In the genomic region with DNA sequence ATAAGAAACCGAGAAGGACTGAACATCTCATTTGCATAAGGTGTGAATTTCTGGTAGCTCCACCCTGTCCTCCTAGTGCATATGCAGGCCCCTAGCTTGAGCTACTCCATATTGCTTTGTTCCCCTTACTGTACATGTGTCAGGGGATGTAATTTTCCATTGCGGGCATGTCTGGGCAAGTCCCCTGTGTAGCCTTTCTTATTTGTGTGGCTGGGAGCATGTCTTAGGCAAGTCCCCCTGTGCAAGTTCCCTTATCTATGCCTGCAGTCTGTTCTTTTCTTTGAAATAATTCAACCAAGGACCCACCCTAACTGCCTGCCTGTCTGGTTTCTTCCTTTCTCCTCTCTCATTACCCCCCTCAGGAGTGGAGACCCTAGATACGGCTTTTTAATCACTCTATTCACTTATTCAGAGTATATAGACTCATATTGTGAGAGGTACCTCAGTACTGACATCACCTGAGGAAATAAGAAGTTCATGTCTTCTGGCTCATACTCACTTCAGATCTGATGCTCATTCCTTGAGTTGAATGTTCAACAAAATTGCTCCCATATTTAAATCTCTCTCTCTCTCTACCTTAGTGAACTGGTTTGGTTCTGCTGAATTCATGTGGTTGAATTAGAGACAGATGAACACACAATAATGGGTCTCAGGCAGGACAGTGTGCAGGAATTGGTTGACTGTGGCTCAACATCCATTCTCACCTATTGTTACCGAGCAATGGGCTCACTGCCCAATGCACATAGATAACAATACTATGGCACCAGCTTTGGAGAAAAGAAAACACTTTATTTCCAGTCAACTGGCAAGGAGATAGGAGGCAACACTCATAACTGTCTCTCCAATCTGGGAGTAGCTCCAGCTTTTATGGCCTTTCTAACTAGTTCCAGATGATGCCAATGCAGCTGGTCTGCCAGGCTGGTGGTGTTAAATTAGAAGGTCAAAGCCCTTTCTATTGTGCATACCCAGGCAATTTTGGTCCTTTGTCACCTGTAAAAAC, we compare ENCODE assay signal across 12 cellular contexts. TPM values are rescaled to one million over a fixed set of nuclear protein-coding genes. Genes with fewer than 3 reads are reported as not detected.
A peak's percentile ranks its signal among the peaks of the same experiment; 100 is the strongest.
DNase-seq lines count a peak whose midpoint lies in the region; ATAC-seq, FAIRE-seq and TF ChIP-seq lines count a peak whose summit lies in the region.
"Had no signal": no experiment of that assay in that cellular context is flagged by ENCODE, and none has a peak within 500 bp of the region (broad histone marks: within the 10 kb centered on the region; RNA-seq: fewer than 3 reads in every experiment).

No MANE protein-coding gene starts in this region.

- no peak overlapping the region for H2AFZ ChIP-seq in PC-3 (ENCODE audit: low read length)

- no peaks in the 10 kb centered on the region for H3K27me3 ChIP-seq in body of pancreas
- H3K27me3 ChIP-seq in PC-3 (ENCODE audit: low read length): peaks cover 4% of the 10 kb centered on the region; the same call in 1 of the 2 replicates
- H3K27me3 ChIP-seq: uterus had no signal

- no peaks in the 10 kb centered on the region for H3K4me1 ChIP-seq in body of pancreas
- no peaks in the 10 kb centered on the region for H3K4me1 ChIP-seq in PC-3 (ENCODE audit: insufficient read depth, low read length)
- H3K4me1 ChIP-seq: uterus had no signal

- H3K9ac ChIP-seq in PC-3 (ENCODE audit: low read length): no peak overlapping the region

- no peak for ATAC-seq in body of pancreas
- no peak for ATAC-seq in HG02759 (IDR thresholded peaks at IDR 0.05; ENCODE audit: unreplicated experiment)
- no peak for ATAC-seq in PC-3

- H3K9me2 ChIP-seq in PC-3 (replicated peaks; ENCODE audit: low read length): no peaks in the 10 kb centered on the region

- H3K4me3 ChIP-seq in GM12865 (ENCODE audit: low read depth, low read length) (no peak overlapping the region), foreskin fibroblast (ENCODE audit: low read depth in 1 of 2, low read length in 2 of 2) (no peak overlapping the region), body of pancreas (no peak overlapping the region), PC-3 (ENCODE audit: low read length) (no peak overlapping the region)
- H3K4me3 ChIP-seq: uterus had no signal

- CTCF ChIA-PET in PC-3 (lab: Charles Lee): no interaction called here

- peak; percentile 84 for FAIRE-seq in D721Med (lab: Jason Lieb, UNC)

- DNase-seq in D721Med (ENCODE audit: insufficient read length, low spot score) (no peak), GM12865 (ENCODE audit: low read depth) (peak; percentile 35), RPMI7951 (ENCODE audit: low read depth) (peak; percentile 48), foreskin fibroblast (peak; percentile 12 to 57), body of pancreas (no peak), PC-3 (no peak)
- DNase-seq: aorta, DMS53, NCI-H774, nephron progenitor cell, uterus had no signal

- no peak for TF ChIP-seq POLR2A in body of pancreas (IDR thresholded peaks at IDR 0.05)

- no peaks in the 10 kb centered on the region for H3K36me3 ChIP-seq in body of pancreas (replicated peaks in 1 of 2; ENCODE audit: insufficient read depth in 1 of 2, low read depth in 2 of 2)
- H3K36me3 ChIP-seq in PC-3 (ENCODE audit: low read depth, low read length): no peaks in the 10 kb centered on the region
- H3K36me3 ChIP-seq: uterus had no signal

- H4K20me1 ChIP-seq in PC-3 (ENCODE audit: low read length): no peaks in the 10 kb centered on the region

- H3K79me2 ChIP-seq in PC-3 (ENCODE audit: low read length): no peaks in the 10 kb centered on the region

- intact Hi-C loops in body of pancreas (cut with DNase I): no loop called here
- intact Hi-C loops in PC-3 (cut with micrococcal nuclease): no loop called here

- H3K9me3 ChIP-seq in body of pancreas: no peaks in the 10 kb centered on the region
- H3K9me3 ChIP-seq in PC-3 (ENCODE audit: low read length): no peaks in the 10 kb centered on the region
- H3K9me3 ChIP-seq: uterus had no signal

- H3F3A ChIP-seq in PC-3 (ENCODE audit: low read length, unreplicated experiment): no peaks in the 10 kb centered on the region

- 73 to 81% methylated on average over 4 of the region's 4 CpGs for WGBS in body of pancreas, 2 donors

- BruUV-seq in PC-3 (replicated peaks; lab: Mats Ljungman, UMichigan): no TSS peak

- H3K27ac ChIP-seq in body of pancreas (no peak overlapping the region), PC-3 (ENCODE audit: low read length) (no peak overlapping the region)
- H3K27ac ChIP-seq: uterus had no signal

- POLR2A ChIA-PET in PC-3 (lab: Charles Lee; ENCODE audit: unreplicated experiment): no interaction called here

- no peak for TF ChIP-seq CTCF in D721Med (IDR thresholded peaks at IDR 0.05; ENCODE audit: insufficient read depth, missing control alignments)
- TF ChIP-seq CTCF in GM12865 (IDR thresholded peaks at IDR 0.05; ENCODE audit: insufficient read depth, low read depth, low read length, missing control alignments): no peak
- no peak for TF ChIP-seq CTCF in foreskin fibroblast (IDR thresholded peaks at IDR 0.05; ENCODE audit: low read depth, low read length)
- no peak for TF ChIP-seq CTCF in body of pancreas (IDR thresholded peaks at IDR 0.05)
- TF ChIP-seq CTCF in PC-3 (conservative IDR thresholded peaks at IDR 0.05; ENCODE audit: low read depth, low read length): no peak

- no peak overlapping the region for H3K4me2 ChIP-seq in PC-3 (ENCODE audit: low read length)

RNA-seq across cellular contexts. Expression of a gene that starts 27.9 kb away (rescaled TPM):
- 1.9 and 2.6 TPM in 2 replicates for total RNA-seq in RPMI7951 (2014; rRNA removed; shearing (Covaris generic))
- total RNA-seq in body of pancreas (1 to 10 TPM in 1 of 2 donors, under 1 TPM in 1; 0.99 to 2.6 TPM), PC-3 (2014; rRNA removed) (not detected in 2 replicates)

Comparison
In these comparisons a context has a peak if more than half of its experiments do, and no peak if none do; other contexts are left out.
1. DNase-seq: peak in GM12865 (single experiment), RPMI7951 (single experiment) and foreskin fibroblast (2 of 2); none in D721Med (single experiment), body of pancreas (0 of 4) and PC-3 (single experiment).